In genomic region chr22:32839776-32840571, GRCh38 we compare ENCODE assay signal across 15 cellular contexts. TPM values are rescaled to one million over a fixed set of nuclear protein-coding genes. Genes with fewer than 3 reads are reported as not detected.
DNase-seq lines count a peak whose midpoint lies in the region; ATAC-seq and TF ChIP-seq lines count a peak whose summit lies in the region.
"Had no signal": no experiment of that assay in that cellular context is flagged by ENCODE, and none has a peak within 500 bp of the region (broad histone marks: within the 10 kb centered on the region; RNA-seq: fewer than 3 reads in every experiment).

No MANE protein-coding gene starts in this region.

- 0 out of 22 replicates have a peak overlapping the region, but pooled peaks of 3 of the 11 experiments have one; percentile 4 to 26 (median 8) for H3K9ac ChIP-seq in BLaER1 treated with 17β-estradiol and CSF1 and Interleukin-3, amounts not matched to agents 10 nM and 100 nM

- peak overlapping the region in 10 of 11 experiments; percentile 14 to 93 (median 76); a peak in 17 of 22 replicates for H3K4me2 ChIP-seq in BLaER1 treated with 17β-estradiol and CSF1 and Interleukin-3, amounts not matched to agents 10 nM and 100 nM

- peak overlapping the region in 2 of 10 experiments; percentile 4 to 16; a peak in 2 of 20 replicates for H3K4me3 ChIP-seq in BLaER1 treated with 17β-estradiol and CSF1 and Interleukin-3, amounts not matched to agents 10 nM and 100 nM
- no peak overlapping the region for H3K4me3 ChIP-seq in brain microvascular endothelial cell (ENCODE audit: low read depth, low read length)
- no peak overlapping the region for H3K4me3 ChIP-seq in gastrocnemius medialis
- no peak overlapping the region for H3K4me3 ChIP-seq in foreskin fibroblast (ENCODE audit: low read depth in 1 of 2, low read length in 2 of 2)

- DNase-seq in brain microvascular endothelial cell (peak; percentile 36), iris pigment epithelial cell (ENCODE audit: low read depth) (peak; percentile 29), gastrocnemius medialis (no peak), foreskin fibroblast (no peak), GM13976 (ENCODE audit: low spot score) (no peak), middle frontal gyrus (ENCODE audit: extremely low spot score, low spot score) (no peak)
- DNase-seq: activated CD4-positive, CD25-positive, alpha-beta regulatory T cell treated with anti-CD3 and anti-CD28 coated beads, Interleukin-2, amount 50 U/mL, for 72 hours; cerebellar nuclear complex; DMS79 treated with DMSO at 0.1 percent for 48 hours; foreskin melanocyte; mammary epithelial cell; NCI-H1694 treated with DMSO at 0.1 percent for 48 hours had no signal

- in situ Hi-C loops in brain microvascular endothelial cell (cut with HindIII; ENCODE audit: low pct_ligation_motif_present, low sequenced_read_pairs) (no loop called here), gastrocnemius medialis (cut with MboI; ENCODE audit: low sequenced_read_pairs in 4 of 4) (no loop called here), GM13976 (cut with MboI; ENCODE audit: low sequenced_read_pairs, unreplicated experiment) (no loop called here)

- ATAC-seq in gastrocnemius medialis (no peak), GM19455 (IDR thresholded peaks at IDR 0.05; ENCODE audit: unreplicated experiment) (no peak)

- TF ChIP-seq POLR2A in gastrocnemius medialis (IDR thresholded peaks at IDR 0.05): no peak

- H3K27me3 ChIP-seq in BLaER1 treated with 17β-estradiol and CSF1 and Interleukin-3, amounts not matched to agents 10 nM and 100 nM: peaks cover 0 to 37% (median 0%) of the 10 kb centered on the region in 11 experiments; a peak in 7 of 22 replicates
- H3K27me3 ChIP-seq in brain microvascular endothelial cell (replicated peaks) (no peaks in the 10 kb centered on the region), gastrocnemius medialis (no peaks in the 10 kb centered on the region)

- no peak overlapping the region for H3K27ac ChIP-seq in BLaER1 treated with 17β-estradiol and CSF1 and Interleukin-3, amounts not matched to agents 10 nM and 100 nM
- H3K27ac ChIP-seq in brain microvascular endothelial cell (no peak overlapping the region), gastrocnemius medialis (peak overlapping the region; percentile 4 to 56 (median 48))

- H3K36me3 ChIP-seq in BLaER1 treated with 17β-estradiol and CSF1 and Interleukin-3, amounts not matched to agents 10 nM and 100 nM: no peaks in the 10 kb centered on the region
- H3K36me3 ChIP-seq in brain microvascular endothelial cell (replicated peaks): peaks cover 72% of the 10 kb centered on the region
- H3K36me3 ChIP-seq in gastrocnemius medialis: no peaks in the 10 kb centered on the region

- no peaks in the 10 kb centered on the region for H3K9me3 ChIP-seq in BLaER1 treated with 17β-estradiol and CSF1 and Interleukin-3, amounts not matched to agents 10 nM and 100 nM (replicated peaks in 1 of 11)
- no peaks in the 10 kb centered on the region for H3K9me3 ChIP-seq in gastrocnemius medialis

- intact Hi-C loops in gastrocnemius medialis (cut with DNase I; ENCODE audit: low total_unique reads): no loop called here

- peaks cover 9 to 92% (median 72%) of the 10 kb centered on the region in 10 experiments; a peak in 19 of 20 replicates for H3K4me1 ChIP-seq in BLaER1 treated with 17β-estradiol and CSF1 and Interleukin-3, amounts not matched to agents 10 nM and 100 nM
- H3K4me1 ChIP-seq in gastrocnemius medialis: peaks cover 37 to 56% of the 10 kb centered on the region in 2 donors

- peaks cover 0 to 14% (median 0%) of the 10 kb centered on the region in 11 experiments; a peak in 4 of 22 replicates for H4K20me1 ChIP-seq in BLaER1 treated with 17β-estradiol and CSF1 and Interleukin-3, amounts not matched to agents 10 nM and 100 nM

- TF ChIP-seq CTCF in brain microvascular endothelial cell (IDR thresholded peaks at IDR 0.05; ENCODE audit: low read depth, low read length, missing control alignments) (no peak), gastrocnemius medialis (IDR thresholded peaks at IDR 0.05 in 4 of 5, conservative IDR thresholded peaks at IDR 0.05 in 1 of 5) (no peak), foreskin fibroblast (IDR thresholded peaks at IDR 0.05; ENCODE audit: low read depth, low read length) (no peak), GM13976 (IDR thresholded peaks at IDR 0.05; ENCODE audit: borderline replicate concordance, control extremely low read depth, extremely low read depth, insufficient read depth, missing control alignments) (no peak)

RNA-seq across cellular contexts. Expression of gene TIMP3, which starts 38.5 kb away (rescaled TPM):
- 100 to 1,000 TPM; 102 to 247 (median 144) TPM for total RNA-seq in gastrocnemius medialis
- total RNA-seq: activated T-helper 1 cell treated with anti-CD3 and anti-CD28 coated beads, Interleukin-12 subunit alpha, Interleukin-12 subunit beta, Interleukin-2, Interleukin-4 antibody, amounts not matched to agents 30 ng/mL and 10 ng/mL and 1 ng/mL, durations not matched to agents 14 hours and 24 hours and 36 hours had no signal

Comparison
In these comparisons a context has a peak if more than half of its experiments do, and no peak if none do; other contexts are left out.
1. H3K27ac ChIP-seq: peak in gastrocnemius medialis (4 of 4); none in BLaER1 treated with 17β-estradiol and CSF1 and Interleukin-3, amounts not matched to agents 10 nM and 100 nM (0 of 11) and brain microvascular endothelial cell (single experiment).
2. DNase-seq: peak in brain microvascular endothelial cell (single experiment) and iris pigment epithelial cell (single experiment); none in gastrocnemius medialis (0 of 2), foreskin fibroblast (0 of 2), GM13976 (single experiment) and middle frontal gyrus (single experiment).